In the genomic region with DNA sequence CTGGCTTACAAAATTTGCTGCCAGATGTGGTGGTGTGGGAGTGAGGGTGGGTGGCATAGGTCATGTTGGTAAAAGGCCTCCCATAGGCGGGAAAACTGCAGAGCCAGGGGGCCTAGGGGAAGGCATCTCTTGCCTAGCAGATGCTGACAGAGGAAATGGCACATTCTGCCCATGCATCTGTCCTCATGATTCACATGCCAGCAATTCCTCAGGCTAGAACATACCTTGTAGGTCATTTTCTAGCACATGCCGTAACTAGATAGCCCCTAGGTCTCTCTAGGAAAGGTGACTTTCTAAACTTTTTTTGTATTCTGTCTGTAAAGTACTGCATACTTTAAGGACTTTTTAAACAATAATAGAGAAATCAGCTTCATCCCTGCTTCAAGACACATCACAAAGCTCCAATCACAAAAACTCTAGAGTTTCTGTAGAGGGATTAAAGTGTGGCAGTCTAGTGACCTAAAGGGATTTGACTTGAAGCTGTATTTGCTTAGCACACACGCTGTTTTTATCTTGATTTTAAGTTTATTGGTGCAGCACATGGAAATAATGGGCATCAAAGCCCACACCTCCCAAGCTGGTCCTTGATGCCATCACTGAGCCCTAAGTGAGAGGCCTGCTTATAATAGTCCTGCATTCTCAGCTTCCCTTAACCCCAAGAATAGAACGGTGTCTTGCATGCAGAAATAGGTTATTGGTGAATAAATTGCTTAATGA, we compare ENCODE assay signal across 5 cellular contexts.
"Had no signal": no experiment of that assay in that cellular context is flagged by ENCODE, and none has a peak within 500 bp of the region (broad histone marks: within the 10 kb centered on the region; RNA-seq: fewer than 3 reads in every experiment).

No MANE protein-coding gene starts in this region.

- H3K9me3 ChIP-seq: ascending aorta, thoracic aorta had no signal

- H3K27ac ChIP-seq: ascending aorta, thoracic aorta had no signal

- H3K27ac Mint-ChIP-seq: stimulated activated effector memory CD8-positive, alpha-beta T cell treated with anti-CD3 and anti-CD28 coated beads, Interleukin-12 subunit alpha, Interleukin-12 subunit beta, amount 100 ng/mL, for 72 hours had no signal

- DNase-seq: activated T-cell treated with anti-CD3 and anti-CD28 coated beads for 4 hours had no signal

- H3K4me1 ChIP-seq: ascending aorta had no signal

- H3K4me1 Mint-ChIP-seq: stimulated activated effector memory CD8-positive, alpha-beta T cell treated with anti-CD3 and anti-CD28 coated beads, Interleukin-12 subunit alpha, Interleukin-12 subunit beta, amount 100 ng/mL, for 72 hours had no signal

- H3K9me3 Mint-ChIP-seq: neural crest cell; stimulated activated effector memory CD8-positive, alpha-beta T cell treated with anti-CD3 and anti-CD28 coated beads, Interleukin-12 subunit alpha, Interleukin-12 subunit beta, amount 100 ng/mL, for 72 hours had no signal

- H3K4me3 ChIP-seq: ascending aorta, thoracic aorta had no signal

- H3K27me3 ChIP-seq: ascending aorta had no signal

- H3K4me3 Mint-ChIP-seq: neural crest cell; stimulated activated effector memory CD8-positive, alpha-beta T cell treated with anti-CD3 and anti-CD28 coated beads, Interleukin-12 subunit alpha, Interleukin-12 subunit beta, amount 100 ng/mL, for 72 hours had no signal

- H3K36me3 Mint-ChIP-seq: stimulated activated effector memory CD8-positive, alpha-beta T cell treated with anti-CD3 and anti-CD28 coated beads, Interleukin-12 subunit alpha, Interleukin-12 subunit beta, amount 100 ng/mL, for 72 hours had no signal

- H3K36me3 ChIP-seq: ascending aorta, thoracic aorta had no signal
